ENCODE assay signal across 19 cellular contexts in the genomic region with DNA sequence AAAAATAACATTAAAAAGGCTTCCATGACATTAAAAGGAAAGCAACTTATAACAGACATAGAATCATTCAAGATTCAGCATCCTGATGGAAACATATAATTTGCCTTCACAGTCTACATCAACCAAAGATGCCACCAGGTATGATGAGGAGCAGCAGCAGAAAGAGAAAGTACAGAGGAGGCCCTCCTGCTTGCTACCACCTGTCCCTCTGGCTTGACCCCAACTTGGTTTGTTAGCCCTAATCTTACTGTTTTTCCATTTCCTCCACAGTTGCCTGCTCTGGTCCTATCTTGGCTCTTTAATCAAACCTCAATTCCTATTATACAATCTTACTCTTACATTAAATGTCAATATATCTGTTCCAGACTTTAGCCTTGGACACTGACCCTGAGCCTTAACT.
"Had no signal": no experiment of that assay in that cellular context is flagged by ENCODE, and none has a peak within 500 bp of the region (broad histone marks: within the 10 kb centered on the region; RNA-seq: fewer than 3 reads in every experiment).

No MANE protein-coding gene starts in this region.

- H3K4me1 ChIP-seq: esophagus muscularis mucosa, gastrocnemius medialis, heart right ventricle, left lung, lower lobe of right lung had no signal

- H3K4me1 Mint-ChIP-seq: naive thymus-derived CD4-positive, alpha-beta T cell had no signal

- H3K27me3 ChIP-seq: dorsolateral prefrontal cortex, esophagus muscularis mucosa, foreskin keratinocyte, gastrocnemius medialis, heart right ventricle, left lung had no signal

- H3K27ac Mint-ChIP-seq: naive thymus-derived CD4-positive, alpha-beta T cell had no signal

- H3K27me3 Mint-ChIP-seq: naive thymus-derived CD4-positive, alpha-beta T cell had no signal

- H3K4me3 Mint-ChIP-seq: naive thymus-derived CD4-positive, alpha-beta T cell had no signal

- H3K27ac ChIP-seq: coronary artery, dorsolateral prefrontal cortex, esophagus muscularis mucosa, foreskin keratinocyte, gastrocnemius medialis, heart right ventricle, left lung, lower lobe of right lung had no signal

- DNase-seq: dermis blood vessel endothelial cell; effector CD4-positive, alpha-beta T cell; effector memory CD4-positive, alpha-beta T cell; foreskin keratinocyte; gastrocnemius medialis; glutamatergic neuron; head of caudate nucleus; heart right ventricle; hippocampal formation; left cardiac atrium; left lung; left ventricle myocardium superior; lower lobe of right lung; mesenchymal stem cell; midbrain; naive thymus-derived CD4-positive, alpha-beta T cell had no signal

- H3K4me3 ChIP-seq: coronary artery, dorsolateral prefrontal cortex, esophagus muscularis mucosa, gastrocnemius medialis, heart right ventricle, left lung, lower lobe of right lung had no signal
